ENCODE assay signal across 9 cellular contexts in genomic region chr11:59053387-59053786, GRCh38. TPM values are rescaled to one million over a fixed set of nuclear protein-coding genes. Genes with fewer than 3 reads are reported as not detected.
DNase-seq lines count a peak whose midpoint lies in the region; ATAC-seq, FAIRE-seq and TF ChIP-seq lines count a peak whose summit lies in the region.
"Had no signal": no experiment of that assay in that cellular context is flagged by ENCODE, and none has a peak within 500 bp of the region (broad histone marks: within the 10 kb centered on the region; RNA-seq: fewer than 3 reads in every experiment).

No MANE protein-coding gene starts in this region.

- peak; percentile 8 for DNase-seq in NCI-H345 (lab: John Stamatoyannopoulos, UW)
- no peak for DNase-seq in NCI-H345 treated with DMSO at 0.1 percent for 48 hours (lab: John Stamatoyannopoulos, UW; ENCODE audit: unreplicated experiment)
- peak; percentile 5 for DNase-seq in SK-N-MC (ENCODE audit: low read depth, low spot score)
- peak; percentile 87 for DNase-seq in activated naive CD4-positive, alpha-beta T cell treated with anti-CD3 and anti-CD28 coated beads, Interleukin-2, amount 10 ng/mL, durations not matched to agents 7 days and 5 days
- peak; percentile 67 for DNase-seq in right atrium auricular region (ENCODE audit: low spot score)
- peak; percentile 65 for DNase-seq in small intestine
- DNase-seq in NCI-H2171 (lab: John Stamatoyannopoulos, UW) = no peak

- no peak overlapping the region for H3K9ac ChIP-seq in SK-N-MC (ENCODE audit: insufficient read length)

- H3K27ac ChIP-seq in SK-N-MC = no peak overlapping the region
- no peak overlapping the region for H3K27ac ChIP-seq in right atrium auricular region
- no peak overlapping the region for H3K27ac ChIP-seq in small intestine (ENCODE audit: low read depth in 1 of 2, low read length in 1 of 2)

- H3K4me3 ChIP-seq in SK-N-MC = no peak overlapping the region
- H3K4me3 ChIP-seq in right atrium auricular region = no peak overlapping the region
- no peak overlapping the region for H3K4me3 ChIP-seq in small intestine (ENCODE audit: low read depth in 1 of 2, low read length in 2 of 2)

- TF ChIP-seq CTCF in right atrium auricular region (IDR thresholded peaks at IDR 0.05) = peak; percentile 16 to 71

- no peaks in the 10 kb centered on the region for H3K9me3 Mint-ChIP-seq in activated naive CD4-positive, alpha-beta T cell treated with anti-CD3 and anti-CD28 coated beads, Interleukin-2, amount 10 ng/mL, durations not matched to agents 7 days and 5 days

- FAIRE-seq in small intestine (lab: Jason Lieb, UNC) = no peak

- H3K9me3 ChIP-seq in SK-N-MC (ENCODE audit: low read depth, low read length) = no peaks in the 10 kb centered on the region
- H3K9me3 ChIP-seq in right atrium auricular region = no peaks in the 10 kb centered on the region
- no peaks in the 10 kb centered on the region for H3K9me3 ChIP-seq in small intestine (ENCODE audit: control insufficient read depth, low read depth)

- peaks cover 14% of the 10 kb centered on the region for H3K27me3 Mint-ChIP-seq in activated naive CD4-positive, alpha-beta T cell treated with anti-CD3 and anti-CD28 coated beads, Interleukin-2, amount 10 ng/mL, durations not matched to agents 7 days and 5 days

- H3K36me3 ChIP-seq in SK-N-MC (ENCODE audit: insufficient read depth, low read length) (no peaks in the 10 kb centered on the region), right atrium auricular region (no peaks in the 10 kb centered on the region), small intestine (ENCODE audit: control insufficient read depth in 2 of 2, insufficient read depth in 2 of 2, low read length in 2 of 2) (no peaks in the 10 kb centered on the region)

- H3K4me3 Mint-ChIP-seq in activated naive CD4-positive, alpha-beta T cell treated with anti-CD3 and anti-CD28 coated beads, Interleukin-2, amount 10 ng/mL, durations not matched to agents 7 days and 5 days = no peak overlapping the region

- WGBS in small intestine, 3 donors = 21 to 28% (median 24%) methylated on average over 2 of the region's 2 CpGs

- H3K4me1 ChIP-seq in right atrium auricular region (peaks cover 0 to 7% of the 10 kb centered on the region in 2 donors), small intestine (ENCODE audit: control insufficient read depth in 2 of 2, insufficient read depth in 1 of 2, low read depth in 1 of 2, low read length in 1 of 2) (no peaks in the 10 kb centered on the region)

- H3K27ac Mint-ChIP-seq in activated naive CD4-positive, alpha-beta T cell treated with anti-CD3 and anti-CD28 coated beads, Interleukin-2, amount 10 ng/mL, durations not matched to agents 7 days and 5 days = no peak overlapping the region

- H3K27me3 ChIP-seq in right atrium auricular region (no peaks in the 10 kb centered on the region), small intestine (ENCODE audit: control insufficient read depth in 2 of 2, insufficient read depth in 2 of 2, low read length in 2 of 2) (no peaks in the 10 kb centered on the region)

- H3K4me1 Mint-ChIP-seq in activated naive CD4-positive, alpha-beta T cell treated with anti-CD3 and anti-CD28 coated beads, Interleukin-2, amount 10 ng/mL, durations not matched to agents 7 days and 5 days = peaks cover 7% of the 10 kb centered on the region

- H3K36me3 Mint-ChIP-seq in activated naive CD4-positive, alpha-beta T cell treated with anti-CD3 and anti-CD28 coated beads, Interleukin-2, amount 10 ng/mL, durations not matched to agents 7 days and 5 days = no peaks in the 10 kb centered on the region

- CTCF ChIA-PET in activated naive CD4-positive, alpha-beta T cell treated with anti-CD3 and anti-CD28 coated beads, Interleukin-2, amount 10 ng/mL, durations not matched to agents 7 days and 5 days (lab: Charles Lee) = interaction anchor here (0.7 to 3.6 kb wide), 6 partner anchors 13 to 126 kb away, joined by 3 to 21 read pairs (median 4); no protein-coding TSS in a partner anchor

- peak; percentile 53 for ATAC-seq in HG02970 (IDR thresholded peaks at IDR 0.05; ENCODE audit: low FRiP score, unreplicated experiment)

RNA-seq across cellular contexts. Expression of gene GLYATL1B, which starts 32.7 kb away (rescaled TPM):
- total RNA-seq in right atrium auricular region = not detected
- polyA plus RNA-seq in small intestine = not detected
- total RNA-seq: skeletal muscle tissue had no signal

RNA-seq across cellular contexts. Expression of gene FAM111B, which starts 53.6 kb away (rescaled TPM):
- total RNA-seq in right atrium auricular region = under 1 TPM; 0.11 to 0.20 TPM
- 1 to 10 TPM in 1 of 3 donors, under 1 TPM in 2; 0.54 to 5.9 (median 0.89) TPM for polyA plus RNA-seq in small intestine

Comparison
In these comparisons a context has a peak if more than half of its experiments do, and no peak if none do; other contexts are left out.
1. DNase-seq: peak in NCI-H345 (single experiment), SK-N-MC (single experiment), activated naive CD4-positive, alpha-beta T cell treated with anti-CD3 and anti-CD28 coated beads, Interleukin-2, amount 10 ng/mL, durations not matched to agents 7 days and 5 days (single experiment), right atrium auricular region (single experiment) and small intestine (single experiment); none in NCI-H345 treated with DMSO at 0.1 percent for 48 hours (single experiment) and NCI-H2171 (single experiment).